In the genomic region with DNA sequence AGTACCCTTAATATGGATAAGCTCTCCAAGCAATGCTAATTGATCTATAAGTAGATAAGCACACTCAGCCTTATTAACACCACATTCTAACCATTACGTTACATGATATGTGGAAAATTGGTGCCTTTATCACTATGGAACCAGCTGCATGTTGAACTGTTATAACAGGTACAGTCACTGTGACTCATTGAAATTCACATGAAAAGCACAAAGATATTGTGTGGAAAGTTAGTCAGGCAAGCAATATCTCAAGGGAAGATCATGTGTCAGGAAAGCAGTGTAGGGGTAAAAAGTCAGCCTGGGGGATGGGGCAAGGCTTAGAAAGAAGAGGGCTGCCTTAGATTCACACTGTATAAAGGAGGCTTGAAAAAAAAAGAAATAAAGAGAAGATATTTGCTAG, we compare ENCODE assay signal across 20 cellular contexts.
A peak's percentile ranks its signal among the peaks of the same experiment; 100 is the strongest.
DNase-seq lines count a peak whose midpoint lies in the region; ATAC-seq and TF ChIP-seq lines count a peak whose summit lies in the region.
"Had no signal": no experiment of that assay in that cellular context is flagged by ENCODE, and none has a peak within 500 bp of the region (broad histone marks: within the 10 kb centered on the region; RNA-seq: fewer than 3 reads in every experiment).

No MANE protein-coding gene starts in this region.

- H3K4me3 ChIP-seq in PC-9, result no peak overlapping the region
- no peak overlapping the region for H3K4me3 ChIP-seq in epithelial cell of proximal tubule (ENCODE audit: low read depth, low read length)
- no peak overlapping the region for H3K4me3 ChIP-seq in neural progenitor cell
- H3K4me3 ChIP-seq: hepatocyte had no signal

- no peak overlapping the region for H3K9ac ChIP-seq in neural progenitor cell
- H3K9ac ChIP-seq: KMS-11 had no signal

- peak overlapping the region; percentile 11 for H3K27ac Mint-ChIP-seq in neural progenitor cell
- no peak overlapping the region for H3K27ac Mint-ChIP-seq in activated CD4-positive, alpha-beta memory T cell treated with anti-CD3 and anti-CD28 coated beads, Interleukin-2, amount 10 ng/mL, durations not matched to agents 7 days and 5 days
- H3K27ac Mint-ChIP-seq: activated naive CD8-positive, alpha-beta T cell treated with anti-CD3 and anti-CD28 coated beads, Interleukin-2, amount 10 ng/mL, durations not matched to agents 7 days and 5 days; activated T-cell treated with anti-CD3 and anti-CD28 coated beads, Interleukin-2, amount 50 U/mL, for 24 hours; naive thymus-derived CD8-positive, alpha-beta T cell; stimulated activated naive CD8-positive, alpha-beta T cell treated with anti-CD3 and anti-CD28 coated beads, Interleukin-15, Interleukin-2, amounts not matched to agents 100 ng/mL and 50 ng/mL, for 24 hours; T-cell had no signal

- intact Hi-C loops in PC-9 (cut with micrococcal nuclease; ENCODE audit: unreplicated experiment), result no loop called here

- DNase-seq in Daoy (ENCODE audit: low read depth) (peak; percentile 66), PC-9 (peak; percentile 7 to 50), epithelial cell of proximal tubule (ENCODE audit: low read depth) (peak; percentile 42), neural progenitor cell (ENCODE audit: low spot score) (no peak), GM03348 (ENCODE audit: low spot score) (no peak)
- DNase-seq in activated CD4-positive, alpha-beta memory T cell treated with anti-CD3 and anti-CD28 coated beads, Interleukin-2, amount 10 ng/mL, durations not matched to agents 7 days and 5 days, result no peak
- DNase-seq: activated CD4-positive, alpha-beta T cell treated with anti-CD3 and anti-CD28 coated beads for 1 hour; activated naive CD8-positive, alpha-beta T cell treated with anti-CD3 and anti-CD28 coated beads, Interleukin-2, amount 10 ng/mL, durations not matched to agents 7 days and 5 days; activated T-cell treated with anti-CD3 and anti-CD28 coated beads, Interleukin-2, amount 50 U/mL, for 24 hours; GOT3; naive thymus-derived CD8-positive, alpha-beta T cell; NCI-H1436; NCI-H510A; T-cell had no signal

- peaks cover 2% of the 10 kb centered on the region for H3K27me3 Mint-ChIP-seq in neural progenitor cell (ENCODE audit: insufficient read depth, low read depth)
- no peaks in the 10 kb centered on the region for H3K27me3 Mint-ChIP-seq in activated CD4-positive, alpha-beta memory T cell treated with anti-CD3 and anti-CD28 coated beads, Interleukin-2, amount 10 ng/mL, durations not matched to agents 7 days and 5 days
- H3K27me3 Mint-ChIP-seq: activated naive CD8-positive, alpha-beta T cell treated with anti-CD3 and anti-CD28 coated beads, Interleukin-2, amount 10 ng/mL, durations not matched to agents 7 days and 5 days; activated T-cell treated with anti-CD3 and anti-CD28 coated beads, Interleukin-2, amount 50 U/mL, for 24 hours; naive thymus-derived CD8-positive, alpha-beta T cell; stimulated activated naive CD8-positive, alpha-beta T cell treated with anti-CD3 and anti-CD28 coated beads, Interleukin-15, Interleukin-2, amounts not matched to agents 100 ng/mL and 50 ng/mL, for 24 hours; T-cell had no signal

- POLR2A ChIA-PET in PC-9 (lab: Charles Lee; ENCODE audit: unreplicated experiment), result no interaction called here
- POLR2A ChIA-PET in activated CD4-positive, alpha-beta memory T cell treated with anti-CD3 and anti-CD28 coated beads, Interleukin-2, amount 10 ng/mL, durations not matched to agents 7 days and 5 days (lab: Charles Lee), result no interaction called here

- no peaks in the 10 kb centered on the region for H3K79me2 ChIP-seq in PC-9 (ENCODE audit: low read depth)
- no peaks in the 10 kb centered on the region for H3K79me2 ChIP-seq in neural progenitor cell (ENCODE audit: low read depth)
- H3K79me2 ChIP-seq: hepatocyte had no signal

- no TSS peak for BruUV-seq in PC-9 (replicated peaks; lab: Mats Ljungman, UMichigan)

- H3K9me2 ChIP-seq in PC-9 (ENCODE audit: insufficient read depth), result no peaks in the 10 kb centered on the region

- ATAC-seq in GM21367 (IDR thresholded peaks at IDR 0.05; ENCODE audit: unreplicated experiment) (no peak), HG02885 (IDR thresholded peaks at IDR 0.05; ENCODE audit: poor library complexity, unreplicated experiment) (no peak)
- ATAC-seq: naive thymus-derived CD8-positive, alpha-beta T cell; Panc1; T-cell had no signal

- H3K9me3 ChIP-seq in PC-9 (ENCODE audit: insufficient read depth, low read depth) (no peaks in the 10 kb centered on the region), neural progenitor cell (ENCODE audit: low read depth) (no peaks in the 10 kb centered on the region)

- H3K36me3 ChIP-seq in PC-9 (ENCODE audit: low read depth) (no peaks in the 10 kb centered on the region), neural progenitor cell (no peaks in the 10 kb centered on the region)

- H3K9me3 Mint-ChIP-seq in neural progenitor cell, result no peaks in the 10 kb centered on the region
- H3K9me3 Mint-ChIP-seq in activated CD4-positive, alpha-beta memory T cell treated with anti-CD3 and anti-CD28 coated beads, Interleukin-2, amount 10 ng/mL, durations not matched to agents 7 days and 5 days, result no peaks in the 10 kb centered on the region
- H3K9me3 Mint-ChIP-seq: activated naive CD8-positive, alpha-beta T cell treated with anti-CD3 and anti-CD28 coated beads, Interleukin-2, amount 10 ng/mL, durations not matched to agents 7 days and 5 days; activated T-cell treated with anti-CD3 and anti-CD28 coated beads, Interleukin-2, amount 50 U/mL, for 24 hours; stimulated activated naive CD8-positive, alpha-beta T cell treated with anti-CD3 and anti-CD28 coated beads, Interleukin-15, Interleukin-2, amounts not matched to agents 100 ng/mL and 50 ng/mL, for 24 hours had no signal

- H3K27me3 ChIP-seq in PC-9 (ENCODE audit: insufficient read depth, low read depth) (no peaks in the 10 kb centered on the region), neural progenitor cell (no peaks in the 10 kb centered on the region)
- H3K27me3 ChIP-seq: hepatocyte had no signal

- H3K4me3 Mint-ChIP-seq in neural progenitor cell, result no peak overlapping the region
- H3K4me3 Mint-ChIP-seq in activated CD4-positive, alpha-beta memory T cell treated with anti-CD3 and anti-CD28 coated beads, Interleukin-2, amount 10 ng/mL, durations not matched to agents 7 days and 5 days, result no peak overlapping the region
- H3K4me3 Mint-ChIP-seq: activated naive CD8-positive, alpha-beta T cell treated with anti-CD3 and anti-CD28 coated beads, Interleukin-2, amount 10 ng/mL, durations not matched to agents 7 days and 5 days; activated T-cell treated with anti-CD3 and anti-CD28 coated beads, Interleukin-2, amount 50 U/mL, for 24 hours; naive thymus-derived CD8-positive, alpha-beta T cell; stimulated activated naive CD8-positive, alpha-beta T cell treated with anti-CD3 and anti-CD28 coated beads, Interleukin-15, Interleukin-2, amounts not matched to agents 100 ng/mL and 50 ng/mL, for 24 hours; T-cell had no signal

- H4K20me1 ChIP-seq in PC-9 (ENCODE audit: insufficient read depth), result no peaks in the 10 kb centered on the region
- no peaks in the 10 kb centered on the region for H4K20me1 ChIP-seq in neural progenitor cell (ENCODE audit: low read depth)

- H3K27ac ChIP-seq in PC-9, result 0 out of 2 replicates have a peak overlapping the region, but pooled peaks have one; percentile 6
- H3K27ac ChIP-seq in neural progenitor cell, result no peak overlapping the region
- H3K27ac ChIP-seq: hepatocyte, KMS-11 had no signal

- TF ChIP-seq CTCF in PC-9 (conservative IDR thresholded peaks at IDR 0.05), result no peak
- TF ChIP-seq CTCF in epithelial cell of proximal tubule (conservative IDR thresholded peaks at IDR 0.05; ENCODE audit: low read depth, low read length), result no peak
- TF ChIP-seq CTCF in neural progenitor cell (IDR thresholded peaks at IDR 0.05), result no peak

- peaks cover 23% of the 10 kb centered on the region for H3K4me1 Mint-ChIP-seq in neural progenitor cell
- H3K4me1 Mint-ChIP-seq in activated CD4-positive, alpha-beta memory T cell treated with anti-CD3 and anti-CD28 coated beads, Interleukin-2, amount 10 ng/mL, durations not matched to agents 7 days and 5 days, result no peaks in the 10 kb centered on the region
- H3K4me1 Mint-ChIP-seq: activated naive CD8-positive, alpha-beta T cell treated with anti-CD3 and anti-CD28 coated beads, Interleukin-2, amount 10 ng/mL, durations not matched to agents 7 days and 5 days; naive thymus-derived CD8-positive, alpha-beta T cell; T-cell had no signal

- CTCF ChIA-PET in PC-9 (lab: Charles Lee), result no interaction called here
- CTCF ChIA-PET in activated CD4-positive, alpha-beta memory T cell treated with anti-CD3 and anti-CD28 coated beads, Interleukin-2, amount 10 ng/mL, durations not matched to agents 7 days and 5 days (lab: Charles Lee), result no interaction called here

- H3K4me2 ChIP-seq in PC-9 (no peak overlapping the region), neural progenitor cell (no peak overlapping the region)
- H3K4me2 ChIP-seq: hepatocyte, KMS-11 had no signal

- H3K36me3 Mint-ChIP-seq in neural progenitor cell, result no peaks in the 10 kb centered on the region
- H3K36me3 Mint-ChIP-seq in activated CD4-positive, alpha-beta memory T cell treated with anti-CD3 and anti-CD28 coated beads, Interleukin-2, amount 10 ng/mL, durations not matched to agents 7 days and 5 days (ENCODE audit: low read depth), result no peaks in the 10 kb centered on the region
- H3K36me3 Mint-ChIP-seq: activated naive CD8-positive, alpha-beta T cell treated with anti-CD3 and anti-CD28 coated beads, Interleukin-2, amount 10 ng/mL, durations not matched to agents 7 days and 5 days; naive thymus-derived CD8-positive, alpha-beta T cell; T-cell had no signal

- H2AFZ ChIP-seq in PC-9 (no peak overlapping the region), neural progenitor cell (replicated peaks) (peak overlapping the region; percentile 70)
- H2AFZ ChIP-seq: hepatocyte had no signal

- H3F3A ChIP-seq in PC-9 (ENCODE audit: insufficient read depth, low read depth) (no peaks in the 10 kb centered on the region), neural progenitor cell (ENCODE audit: low read depth) (no peaks in the 10 kb centered on the region)

- peaks cover 18% of the 10 kb centered on the region; the same call in 1 of the 2 replicates for H3K4me1 ChIP-seq in PC-9 (replicated peaks; ENCODE audit: insufficient read depth)
- H3K4me1 ChIP-seq in neural progenitor cell, result peaks cover 20% of the 10 kb centered on the region

Comparison
In these comparisons a context has a peak if more than half of its experiments do, and no peak if none do; other contexts are left out.
1. DNase-seq: peak in Daoy (single experiment), PC-9 (2 of 2) and epithelial cell of proximal tubule (single experiment); none in neural progenitor cell (single experiment), GM03348 (single experiment) and activated CD4-positive, alpha-beta memory T cell treated with anti-CD3 and anti-CD28 coated beads, Interleukin-2, amount 10 ng/mL, durations not matched to agents 7 days and 5 days (single experiment).